Comparison of ENCODE assay signal across 18 cellular contexts in the genomic region with DNA sequence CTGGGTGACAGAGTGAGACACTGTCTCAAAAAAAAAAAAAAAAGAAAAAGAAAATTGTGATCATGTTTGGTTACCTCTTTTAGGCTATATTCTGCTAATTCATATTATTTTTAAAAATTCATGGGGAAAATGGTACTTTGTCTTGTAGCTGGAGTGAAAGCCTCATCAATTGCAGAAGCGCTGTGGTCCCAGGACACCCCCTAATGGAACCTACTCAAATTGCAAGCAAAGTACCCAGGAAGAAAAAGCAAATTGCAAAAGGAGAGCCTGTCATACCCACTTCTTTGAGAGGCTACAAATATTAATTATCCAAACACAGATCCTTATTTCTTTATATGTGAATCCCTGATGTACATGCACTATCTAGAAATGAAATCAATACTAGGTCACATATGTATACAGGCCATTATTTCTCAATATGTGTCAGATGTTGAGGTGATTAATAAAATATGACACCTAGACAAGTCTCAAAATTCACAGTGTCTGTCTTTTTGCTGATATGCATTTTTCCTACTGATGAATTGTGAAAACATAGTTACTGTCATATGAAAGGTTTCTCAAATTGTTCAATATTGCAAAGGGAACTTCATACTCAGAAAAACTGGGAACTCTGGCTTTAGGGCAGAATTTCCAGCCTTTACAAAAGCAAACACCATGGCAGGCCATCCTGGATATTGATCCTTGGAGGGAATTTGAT. TPM values are rescaled to one million over a fixed set of nuclear protein-coding genes. Genes with fewer than 3 reads are reported as not detected.
DNase-seq lines count a peak whose midpoint lies in the region; ATAC-seq, FAIRE-seq and TF ChIP-seq lines count a peak whose summit lies in the region.
"Had no signal": no experiment of that assay in that cellular context is flagged by ENCODE, and none has a peak within 500 bp of the region (broad histone marks: within the 10 kb centered on the region; RNA-seq: fewer than 3 reads in every experiment).

No MANE protein-coding gene starts in this region.

- no peak overlapping the region for H2BK15ac ChIP-seq in mesendoderm (replicated peaks; ENCODE audit: low read depth)

- TF ChIP-seq CTCF in K562 (IDR thresholded peaks at IDR 0.05 in 2 of 3, conservative IDR thresholded peaks at IDR 0.05 in 1 of 3; ENCODE audit: insufficient read depth in 2 of 3, low read depth in 1 of 3, low read length in 3 of 3) (peak in 2 of 3 experiments; percentile 28 to 32; a peak in 1 of 6 replicates), progenitor cell of endocrine pancreas (IDR thresholded peaks at IDR 0.05; ENCODE audit: unreplicated experiment) (peak; percentile 25)

- H3K79me1 ChIP-seq in mesendoderm (ENCODE audit: low read length) = no peaks in the 10 kb centered on the region

- H4K8ac ChIP-seq in mesendoderm (ENCODE audit: low read depth, low read length) = no peak overlapping the region

- peaks cover 5% of the 10 kb centered on the region for H3K4me1 Mint-ChIP-seq in progenitor cell of endocrine pancreas (ENCODE audit: low read depth)

- WGBS in K562 (ENCODE audit: insufficient coverage, low coverage, missing lambda C conversion rate) = 8% methylated on average over 1 of the region's 1 CpG
- no CpG with 5 or more reads among the region's 1 CpG for WGBS in mesendoderm (ENCODE audit: extremely low coverage, insufficient coverage, low lambda C conversion rate)

- no peaks in the 10 kb centered on the region for H3K36me3 ChIP-seq in K562 (ENCODE audit: control insufficient read depth, insufficient read depth, low read length)
- no peaks in the 10 kb centered on the region for H3K36me3 ChIP-seq in mesendoderm (ENCODE audit: control insufficient read depth, insufficient read depth, low read length)
- H3K36me3 ChIP-seq: gastrocnemius medialis, thyroid gland had no signal

- H3K18ac ChIP-seq in mesendoderm (ENCODE audit: low read length) = no peak overlapping the region

- TF ChIP-seq EP300 in K562 (IDR thresholded peaks at IDR 0.05; ENCODE audit: low read length) = no peak

- no peak overlapping the region for H3K4me2 ChIP-seq in K562 (ENCODE audit: insufficient read depth, low read length)
- H3K4me2 ChIP-seq in mesendoderm (ENCODE audit: low read length) = no peak overlapping the region

- H4K20me1 ChIP-seq in K562 (replicated peaks; ENCODE audit: control insufficient read depth, insufficient read depth, low read length) = no peaks in the 10 kb centered on the region

- no peak for FAIRE-seq in K562 (lab: Jason Lieb, UNC)

- H3K9ac ChIP-seq in K562 (ENCODE audit: insufficient read depth in 1 of 2, low read depth in 2 of 2, low read length in 2 of 2) (no peak overlapping the region), mesendoderm (ENCODE audit: low read length) (no peak overlapping the region)

- H3K4me1 ChIP-seq in K562 (replicated peaks in 1 of 2; ENCODE audit: control insufficient read depth in 2 of 2, insufficient read depth in 2 of 2, low read length in 2 of 2) (no peaks in the 10 kb centered on the region), mesendoderm (ENCODE audit: control insufficient read depth, low read depth, low read length) (no peaks in the 10 kb centered on the region)
- H3K4me1 ChIP-seq: gastrocnemius medialis, thyroid gland had no signal

- no peaks in the 10 kb centered on the region for H3K36me3 Mint-ChIP-seq in progenitor cell of endocrine pancreas (ENCODE audit: insufficient read depth)

- no peak for TF ChIP-seq POLR2A in K562 (conservative IDR thresholded peaks at IDR 0.05)

- no peak for ATAC-seq in K562
- ATAC-seq in GM19035 (IDR thresholded peaks at IDR 0.05; ENCODE audit: unreplicated experiment) = no peak
- ATAC-seq: activated T-cell treated with anti-CD3 and anti-CD28 coated beads, Interleukin-2, amount 50 U/mL, for 72 hours; gastrocnemius medialis had no signal

- H3K27me3 ChIP-seq in K562 (ENCODE audit: control insufficient read depth in 2 of 2, insufficient read depth in 2 of 2, low read length in 2 of 2) = peaks cover 2 to 12% of the 10 kb centered on the region in 2 experiments; a peak in 3 of 5 replicates
- H3K27me3 ChIP-seq in mesendoderm (ENCODE audit: insufficient read depth, low read length, poor library complexity) = no peaks in the 10 kb centered on the region
- H3K27me3 ChIP-seq: thyroid gland had no signal

- intact Hi-C loops in K562 (cut with micrococcal nuclease) = no loop called here

- no peak overlapping the region for H3K27ac Mint-ChIP-seq in progenitor cell of endocrine pancreas
- H3K27ac Mint-ChIP-seq: activated T-cell treated with anti-CD3 and anti-CD28 coated beads, Interleukin-2, amount 50 U/mL, for 72 hours had no signal

- peaks cover 2% of the 10 kb centered on the region for H3K9me3 Mint-ChIP-seq in progenitor cell of endocrine pancreas (ENCODE audit: low read depth)

- H2AK5ac ChIP-seq in mesendoderm (ENCODE audit: low read length) = no peak overlapping the region

- H3K4me3 ChIP-seq in K562 = no peak overlapping the region
- H3K4me3 ChIP-seq in mesendoderm (ENCODE audit: low read length) = no peak overlapping the region
- H3K4me3 ChIP-seq: gastrocnemius medialis, thyroid gland had no signal

- no TSS peak for BruUV-seq in K562 (replicated peaks; lab: Mats Ljungman, UMichigan)

- no peak overlapping the region for H3K56ac ChIP-seq in mesendoderm (ENCODE audit: low read length)

- no peaks in the 10 kb centered on the region for H3K9me1 ChIP-seq in K562 (ENCODE audit: control insufficient read depth, insufficient read depth, low read length)

- H3K23ac ChIP-seq in mesendoderm (ENCODE audit: low read length) = no peak overlapping the region

- 0 out of 2 replicates have a peak, but pooled peaks cover 2% of the 10 kb centered on the region for H3K9me3 ChIP-seq in K562 (replicated peaks; ENCODE audit: control insufficient read depth, insufficient read depth, low read depth, low read length)
- H3K9me3 ChIP-seq: gastrocnemius medialis, thyroid gland had no signal

- CTCF ChIA-PET in K562 (lab: Yijun Ruan, JAX; ENCODE audit: low intra/inter-chr PET ratio) = interaction anchor here (0.6 kb wide), 1 partner anchor 275 kb away, joined by 6 read pairs; no protein-coding TSS in a partner anchor

- H3K4ac ChIP-seq in mesendoderm (ENCODE audit: low read depth, low read length) = no peak overlapping the region

- peaks cover 7% of the 10 kb centered on the region for H3K27me3 Mint-ChIP-seq in progenitor cell of endocrine pancreas

- in situ Hi-C loops in K562 (cut with MboI) = no loop called here

- no peak overlapping the region for H3K27ac ChIP-seq in K562 (ENCODE audit: extremely low read depth, low read depth, low read length)
- no peak overlapping the region for H3K27ac ChIP-seq in mesendoderm (ENCODE audit: low read depth, low read length)
- H3K27ac ChIP-seq: gastrocnemius medialis, thyroid gland had no signal

- DNase-seq in SIG-M5 treated with dmso at 0.1 percent for 504 hours (lab: John Stamatoyannopoulos, UW; ENCODE audit: unreplicated experiment) (peak; percentile 8), SIG-M5 (lab: John Stamatoyannopoulos, UW) (no peak), Kasumi-1 (lab: John Stamatoyannopoulos, UW) (peak; percentile 27 to 34), K562 (ENCODE audit: extremely low read depth in 1 of 4, low spot score in 3 of 4) (peak in 1 of 4 experiments; percentile 21), progenitor cell of endocrine pancreas (ENCODE audit: low spot score, unreplicated experiment) (no peak), inferior parietal cortex (ENCODE audit: extremely low spot score) (no peak), mesendoderm (no peak)
- DNase-seq: activated CD4-positive, alpha-beta T cell treated with anti-CD3 and anti-CD28 coated beads, Interleukin-2, amount 50 U/mL, for 4 hours; activated T-cell treated with anti-CD3 and anti-CD28 coated beads, Interleukin-2, amount 50 U/mL, for 72 hours; central memory CD4-positive, alpha-beta T cell; COR-L47; gastrocnemius medialis; NCI-H187 treated with DMSO at 0.1 percent for 48 hours; stimulated activated CD4-positive, alpha-beta T cell treated with anti-CD3 and anti-CD28 coated beads, Interleukin-4, amount 100 ng/mL, for 4 hours; T-helper 2 cell; thyroid gland had no signal

- no peak overlapping the region for H2AFZ ChIP-seq in K562 (ENCODE audit: low read depth, low read length)

- POLR2A ChIA-PET in K562 (lab: Yijun Ruan, JAX) = interaction anchor here (1.5 kb wide), 1 partner anchor 9 kb away, joined by 4 read pairs; no protein-coding TSS in a partner anchor

- no peak overlapping the region for H4K5ac ChIP-seq in mesendoderm (ENCODE audit: low read length)

- no peak overlapping the region for H3K4me3 Mint-ChIP-seq in progenitor cell of endocrine pancreas (ENCODE audit: low read depth)
- H3K4me3 Mint-ChIP-seq: activated T-cell treated with anti-CD3 and anti-CD28 coated beads, Interleukin-2, amount 50 U/mL, for 72 hours had no signal

- 0 out of 4 replicates have a peak, but pooled peaks of 1 of the 2 experiments have one; percentile 11 for TF ChIP-seq RAD21 in K562 (CRISPR knock-in tag; conservative IDR thresholded peaks at IDR 0.05 in 1 of 2, IDR thresholded peaks at IDR 0.05 in 1 of 2)

- H3K79me2 ChIP-seq in K562 (ENCODE audit: control insufficient read depth, insufficient read depth, low read length) = no peaks in the 10 kb centered on the region
- H3K79me2 ChIP-seq in mesendoderm (ENCODE audit: control insufficient read depth, insufficient read depth, low read length) = no peaks in the 10 kb centered on the region

- H2BK120ac ChIP-seq in mesendoderm (ENCODE audit: low read depth, low read length) = no peak overlapping the region

- H2BK5ac ChIP-seq in mesendoderm (ENCODE audit: low read length) = no peak overlapping the region

TF ChIP-seq in K562, 482 proteins besides CTCF, POLR2A, EP300 and RAD21 (continues in another document):
- TF ChIP-seq ZNF316 (IDR thresholded peaks at IDR 0.05) = peak; percentile 68
- no peak for TF ChIP-seq ZNF174 (CRISPR knock-in tag; IDR thresholded peaks at IDR 0.05)

RNA-seq across cellular contexts. Expression of a gene that starts 12.6 kb away (rescaled TPM):
- not detected in 2 replicates for total RNA-seq in K562 (2011; cell fraction: chromatin; rRNA removed; ENCODE audit: low replicate concordance)
- total RNA-seq in K562 (2011; cell fraction: nucleolus; rRNA removed) = not detected in 2 replicates
- total RNA-seq in K562 (2011; cell fraction: nucleoplasm; rRNA removed) = not detected in 2 replicates
- total RNA-seq in K562 (2014; rRNA removed) (not detected in 2 replicates), K562 (2014; rRNA removed; fragmentation: Illumina TruSeq; extraction: Trizol) (not detected in 2 replicates), K562 (2015; rRNA removed; fragmentation: Illumina TruSeq; extraction: Trizol) (not detected in 2 replicates), K562 (2021) (not detected in 2 replicates), progenitor cell of endocrine pancreas (1.6 and 2.1 TPM in 2 replicates)
- polyA plus RNA-seq in K562 (2011; rRNA removed) (not detected in 2 replicates), K562 (2014; fragmentation: Illumina TruSeq; extraction: Trizol) (not detected in 2 replicates), K562 (2014; fragmentation: Nextera tagmentation; extraction: Ambion mirVana) (not detected), K562 (2014; rRNA removed) (not detected in 2 replicates)
- not detected in 2 replicates for polyA plus RNA-seq in K562 (2011; cell fraction: cytosol; rRNA removed)
- polyA plus RNA-seq in K562 (2011; cell fraction: nucleus; rRNA removed) = not detected in 2 replicates
- not detected in 2 replicates for polyA plus RNA-seq in K562 (2012)
- polyA minus RNA-seq in K562 (2011; rRNA and poly(A)+ RNA removed) = not detected in 2 replicates
- not detected in 2 replicates for polyA minus RNA-seq in K562 (2011; cell fraction: cytosol; rRNA and poly(A)+ RNA removed)
- polyA minus RNA-seq in K562 (2011; cell fraction: nucleus; rRNA and poly(A)+ RNA removed) = not detected in 2 replicates
- polyA plus RNA-seq in mesendoderm (2013, experiment 1 of 2) = 0.10 TPM
- 0.17 TPM for polyA plus RNA-seq in mesendoderm (2013, experiment 2 of 2)
- total RNA-seq: RPMI7951 had no signal

Comparison
In these comparisons a context has a peak if more than half of its experiments do, and no peak if none do; other contexts are left out.
1. DNase-seq: peak in SIG-M5 treated with dmso at 0.1 percent for 504 hours (single experiment) and Kasumi-1 (2 of 2); none in SIG-M5 (single experiment), progenitor cell of endocrine pancreas (single experiment), inferior parietal cortex (single experiment) and mesendoderm (single experiment).